1 cellular context compared by ENCODE assay signal in the genomic region with DNA sequence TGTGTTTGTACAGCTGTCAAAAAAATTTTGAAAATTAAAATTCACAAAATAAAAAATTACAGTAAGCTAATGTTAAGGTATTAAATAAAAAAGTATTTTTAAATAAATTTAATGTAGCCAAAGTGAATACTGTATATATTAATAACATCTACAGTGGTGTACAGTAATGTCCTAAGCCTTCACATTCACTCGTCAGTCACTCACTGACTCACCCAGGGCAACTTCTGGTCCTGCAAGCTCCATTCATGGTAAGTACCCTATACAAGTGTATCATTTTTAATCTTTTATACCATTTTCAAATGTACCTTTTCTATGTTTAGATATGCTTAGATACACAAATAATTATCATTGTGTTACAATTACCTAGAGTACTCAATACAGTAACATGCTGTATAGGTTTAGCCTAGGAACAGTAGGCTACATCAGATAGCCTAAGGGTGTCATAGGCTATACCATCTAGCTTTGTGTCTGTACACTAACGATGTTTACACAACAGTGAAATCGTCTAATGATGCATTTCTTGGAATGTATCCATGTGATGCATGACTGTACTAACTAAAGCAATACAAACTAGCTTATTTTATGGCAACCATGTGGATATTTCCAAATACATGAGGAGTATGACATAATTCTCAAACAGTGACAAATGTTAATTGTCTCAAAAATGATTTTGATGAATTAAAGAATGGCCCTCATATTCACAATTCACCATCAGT.
TF ChIP-seq lines count a peak whose summit lies in the region.

No MANE protein-coding gene starts in this region.

TF ChIP-seq in WTC11, 78 proteins besides CTCF, POLR2A, EP300 and RAD21 (continued from another document):
- TF ChIP-seq, protein P1, sequence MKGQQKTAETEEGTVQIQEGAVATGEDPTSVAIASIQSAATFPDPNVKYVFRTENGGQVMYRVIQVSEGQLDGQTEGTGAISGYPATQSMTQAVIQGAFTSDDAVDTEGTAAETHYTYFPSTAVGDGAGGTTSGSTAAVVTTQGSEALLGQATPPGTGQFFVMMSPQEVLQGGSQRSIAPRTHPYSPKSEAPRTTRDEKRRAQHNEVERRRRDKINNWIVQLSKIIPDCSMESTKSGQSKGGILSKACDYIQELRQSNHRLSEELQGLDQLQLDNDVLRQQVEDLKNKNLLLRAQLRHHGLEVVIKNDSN (CRISPR knock-in tag; IDR thresholded peaks at IDR 0.05), result no peak
- no peak for TF ChIP-seq SP1 (CRISPR knock-in tag; conservative IDR thresholded peaks at IDR 0.05)
- no peak for TF ChIP-seq ESRRA (CRISPR knock-in tag; IDR thresholded peaks at IDR 0.05; ENCODE audit: borderline replicate concordance)
- no peak for TF ChIP-seq ZNF263 (CRISPR knock-in tag; IDR thresholded peaks at IDR 0.05; ENCODE audit: low read depth)
- TF ChIP-seq RORB (CRISPR knock-in tag; IDR thresholded peaks at IDR 0.05), result no peak
- no peak for TF ChIP-seq NFATC4 (CRISPR knock-in tag; IDR thresholded peaks at IDR 0.05)
- TF ChIP-seq, protein P2, sequence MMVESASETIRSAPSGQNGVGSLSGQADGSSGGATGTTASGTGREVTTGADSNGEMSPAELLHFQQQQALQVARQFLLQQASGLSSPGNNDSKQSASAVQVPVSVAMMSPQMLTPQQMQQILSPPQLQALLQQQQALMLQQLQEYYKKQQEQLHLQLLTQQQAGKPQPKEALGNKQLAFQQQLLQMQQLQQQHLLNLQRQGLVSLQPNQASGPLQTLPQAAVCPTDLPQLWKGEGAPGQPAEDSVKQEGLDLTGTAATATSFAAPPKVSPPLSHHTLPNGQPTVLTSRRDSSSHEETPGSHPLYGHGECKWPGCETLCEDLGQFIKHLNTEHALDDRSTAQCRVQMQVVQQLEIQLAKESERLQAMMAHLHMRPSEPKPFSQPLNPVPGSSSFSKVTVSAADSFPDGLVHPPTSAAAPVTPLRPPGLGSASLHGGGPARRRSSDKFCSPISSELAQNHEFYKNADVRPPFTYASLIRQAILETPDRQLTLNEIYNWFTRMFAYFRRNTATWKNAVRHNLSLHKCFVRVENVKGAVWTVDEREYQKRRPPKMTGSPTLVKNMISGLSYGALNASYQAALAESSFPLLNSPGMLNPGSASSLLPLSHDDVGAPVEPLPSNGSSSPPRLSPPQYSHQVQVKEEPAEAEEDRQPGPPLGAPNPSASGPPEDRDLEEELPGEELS (CRISPR knock-in tag; IDR thresholded peaks at IDR 0.05), result no peak
